Comparison of ENCODE assay signal across 8 cellular contexts in the genomic region with DNA sequence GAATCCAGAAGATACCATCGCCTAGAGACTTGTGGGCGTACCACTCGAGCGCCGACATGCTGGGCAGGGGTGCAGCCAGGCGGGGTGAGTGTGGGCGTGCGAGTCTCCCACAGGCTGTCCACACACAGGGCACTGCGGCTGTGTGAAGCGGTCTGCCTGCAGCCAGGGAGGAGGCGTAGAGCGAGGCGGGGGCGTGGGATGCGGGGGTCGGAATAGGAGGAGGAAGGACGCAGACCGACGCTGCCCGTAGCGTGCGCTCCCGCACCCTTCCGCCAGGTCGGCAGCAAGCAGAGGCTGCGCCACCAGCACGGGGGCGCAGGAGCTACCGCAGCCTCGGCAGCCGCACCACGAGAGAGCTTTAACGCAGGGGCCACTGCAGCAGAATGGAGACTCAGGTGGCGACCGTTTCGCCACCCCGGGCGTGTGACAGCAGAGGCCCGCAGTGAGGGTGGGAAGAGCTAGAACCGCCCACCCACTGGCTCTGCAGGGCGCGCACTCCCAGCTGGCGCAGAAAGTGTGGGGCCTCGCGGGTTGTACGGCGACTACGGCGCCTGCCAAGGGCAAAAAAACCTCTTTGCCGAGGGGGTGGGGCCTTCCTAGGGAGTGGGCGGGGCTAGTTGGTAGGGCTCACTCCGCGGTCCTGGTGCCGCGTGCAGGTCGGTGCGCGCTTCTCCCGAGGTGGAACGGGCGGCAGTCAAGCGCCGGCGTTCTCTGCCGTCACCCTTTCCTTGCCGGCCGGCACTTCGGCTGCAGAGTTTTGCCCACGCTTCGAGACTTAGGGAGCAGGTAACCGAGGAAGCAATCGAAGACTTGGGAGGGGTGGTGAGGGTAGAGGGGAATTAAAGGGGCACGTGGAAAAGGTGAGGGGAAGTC. TPM values are rescaled to one million over a fixed set of nuclear protein-coding genes. Genes with fewer than 3 reads are reported as not detected.
DNase-seq lines count a peak whose midpoint lies in the region; ATAC-seq and TF ChIP-seq lines count a peak whose summit lies in the region.

A gene (minus strand): TSS at position 537 of the 873 bp plus-strand sequence. CDS start 479 bp downstream, at position 58.
A gene with protein sequence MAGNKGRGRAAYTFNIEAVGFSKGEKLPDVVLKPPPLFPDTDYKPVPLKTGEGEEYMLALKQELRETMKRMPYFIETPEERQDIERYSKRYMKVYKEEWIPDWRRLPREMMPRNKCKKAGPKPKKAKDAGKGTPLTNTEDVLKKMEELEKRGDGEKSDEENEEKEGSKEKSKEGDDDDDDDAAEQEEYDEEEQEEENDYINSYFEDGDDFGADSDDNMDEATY (plus strand): TSS at position 630 of the 873 bp plus-strand sequence. CDS start 10,704 bp downstream, outside the sequence.

- H3K36me3 ChIP-seq in HUES6 (ENCODE audit: control insufficient read depth, insufficient read depth, low read length), result 0 out of 2 replicates have a peak, but pooled peaks cover 2% of the 10 kb centered on the region
- H3K36me3 ChIP-seq in OCI-LY1 (ENCODE audit: insufficient read depth, low read length), result peaks cover 16% of the 10 kb centered on the region

- H3K27me3 ChIP-seq in HUES6 (ENCODE audit: control insufficient read depth, insufficient read depth, low read length) (no peaks in the 10 kb centered on the region), OCI-LY1 (ENCODE audit: insufficient read depth, low read length) (no peaks in the 10 kb centered on the region)

- H3K4me3 ChIP-seq in HUES6 (ENCODE audit: low read depth, low read length), result peak within 1 kb of the TSS; percentile 96
- H3K4me3 ChIP-seq in OCI-LY1 (ENCODE audit: low read depth, low read length, poor library complexity, severe bottlenecking), result peak within 1 kb of the TSS; percentile 65

- peaks cover 8% of the 10 kb centered on the region; the same call in 1 of the 2 replicates for H3K79me2 ChIP-seq in OCI-LY1 (ENCODE audit: insufficient read depth, low read length)

- peak within 1 kb of the TSS; percentile 85 for H3K9ac ChIP-seq in HUES6 (ENCODE audit: low read length)
- H3K9ac ChIP-seq in OCI-LY1 (ENCODE audit: low read length), result peak within 1 kb of the TSS; percentile 65

- H3K9me2 ChIP-seq in OCI-LY1 (ENCODE audit: low read depth, low read length), result no peaks in the 10 kb centered on the region

- H3K4me1 ChIP-seq in HUES6 (ENCODE audit: control insufficient read depth, insufficient read depth, low read length) (peaks cover 23% of the 10 kb centered on the region), OCI-LY1 (ENCODE audit: insufficient read depth, low read length, severe bottlenecking) (peaks cover 39% of the 10 kb centered on the region)

- H3K9me3 ChIP-seq in HUES6 (ENCODE audit: control insufficient read depth, insufficient read depth, low read depth, low read length) (no peaks in the 10 kb centered on the region), OCI-LY1 (ENCODE audit: low read length) (no peaks in the 10 kb centered on the region)

- peak; percentile 35; the same call in 1 of the 2 replicates for TF ChIP-seq CTCF in OCI-LY1 (IDR thresholded peaks at IDR 0.05; ENCODE audit: low read length)

- H4K20me1 ChIP-seq in OCI-LY1 (ENCODE audit: insufficient read depth, low read length), result no peaks in the 10 kb centered on the region

- peak within 1 kb of the TSS; percentile 92 for H2AFZ ChIP-seq in OCI-LY1 (ENCODE audit: low read length)

- no peaks in the 10 kb centered on the region for H3F3A ChIP-seq in OCI-LY1 (ENCODE audit: insufficient read depth, low read length)

- DNase-seq in DMS 273 treated with DMSO at 0.1 percent for 48 hours (lab: John Stamatoyannopoulos, UW) (peak; percentile 86), activated T-cell treated with anti-CD3 and anti-CD28 coated beads for 24 hours (ENCODE audit: low read depth) (peak; percentile 94), epithelial cell of prostate (ENCODE audit: low read depth, low spot score) (peak; percentile 68), mucosa of gallbladder (ENCODE audit: low spot score) (peak; percentile 95)
- peak; percentile 94 for DNase-seq in stimulated activated CD8-positive, alpha-beta memory T cell treated with anti-CD3 and anti-CD28 coated beads, Interleukin-4, amount 100 ng/mL, for 24 hours (ENCODE audit: low read depth)

- ATAC-seq in GM21447 (IDR thresholded peaks at IDR 0.05; ENCODE audit: unreplicated experiment), result peak; percentile 81

- peak within 1 kb of the TSS; percentile 100 for H3K4me2 ChIP-seq in OCI-LY1 (ENCODE audit: low read length)

- H3K27ac ChIP-seq in HUES6 (ENCODE audit: low read depth, low read length) (peak within 1 kb of the TSS; percentile 15; the same call in 1 of the 2 replicates), OCI-LY1 (ENCODE audit: low read depth, low read length, poor library complexity, severe bottlenecking) (peak within 1 kb of the TSS; percentile 41), epithelial cell of prostate (peak within 1 kb of the TSS; percentile 58)

RNA-seq across cellular contexts. Expression of the first gene that starts in this region (rescaled TPM):
- 5.5 TPM for total RNA-seq in mucosa of gallbladder

RNA-seq across cellular contexts. Expression of the second gene that starts in this region (rescaled TPM):
- 1.2 TPM for total RNA-seq in mucosa of gallbladder

Comparison
In these comparisons a context has a peak if more than half of its experiments do, and no peak if none do; other contexts are left out.
1. Peak in every context shown above with its lines: DNase-seq, ATAC-seq, H3K4me3 ChIP-seq and H3K27ac ChIP-seq.